In genomic region chr2:20852139-20852538, GRCh38 we compare ENCODE assay signal across 25 cellular contexts.
"Had no signal": no experiment of that assay in that cellular context is flagged by ENCODE, and none has a peak within 500 bp of the region (broad histone marks: within the 10 kb centered on the region; RNA-seq: fewer than 3 reads in every experiment).

No MANE protein-coding gene starts in this region.

- DNase-seq: activated CD4-positive, alpha-beta memory T cell treated with anti-CD3 and anti-CD28 coated beads, Interleukin-2, amount 10 ng/mL, durations not matched to agents 7 days and 5 days; activated CD4-positive, alpha-beta T cell treated with anti-CD3 and anti-CD28 coated beads for 1 hour; activated CD4-positive, alpha-beta T cell treated with anti-CD3 and anti-CD28 coated beads for 4 hours; activated CD4-positive, alpha-beta T cell treated with anti-CD3 and anti-CD28 coated beads, Interleukin-2, amount 10 ng/mL, durations not matched to agents 7 days and 5 days; activated CD4-positive, alpha-beta T cell treated with anti-CD3 and anti-CD28 coated beads, Interleukin-2, amount 50 U/mL, for 4 hours; activated CD8-positive, alpha-beta memory T cell treated with anti-CD3 and anti-CD28 coated beads, Interleukin-2, amount 50 U/mL, for 48 hours; activated gamma-delta T cell; activated naive CD4-positive, alpha-beta T cell; activated naive CD4-positive, alpha-beta T cell treated with anti-CD3 and anti-CD28 coated beads, Interleukin-2, amount 10 ng/mL, durations not matched to agents 7 days and 5 days; activated naive CD8-positive, alpha-beta T cell treated with anti-CD3 and anti-CD28 coated beads, Interleukin-2, amount 10 ng/mL, durations not matched to agents 7 days and 5 days; activated T-cell treated with anti-CD3 and anti-CD28 coated beads for 4 hours; activated T-cell treated with anti-CD3 and anti-CD28 coated beads, Interleukin-2, amount 50 U/mL, for 24 hours; activated T-cell treated with anti-CD3 and anti-CD28 coated beads, Interleukin-2, amount 50 U/mL, for 72 hours; central memory CD4-positive, alpha-beta T cell; cerebellar nuclear complex; colonic mucosa; effector CD8-positive, alpha-beta T cell; foreskin keratinocyte; gastrocnemius medialis; glutamatergic neuron; heart left ventricle; T-helper 2 cell had no signal

- H3K4me3 ChIP-seq: ascending aorta, breast epithelium, cardiac muscle cell, colonic mucosa, gastrocnemius medialis, heart left ventricle had no signal
